In the genomic region with DNA sequence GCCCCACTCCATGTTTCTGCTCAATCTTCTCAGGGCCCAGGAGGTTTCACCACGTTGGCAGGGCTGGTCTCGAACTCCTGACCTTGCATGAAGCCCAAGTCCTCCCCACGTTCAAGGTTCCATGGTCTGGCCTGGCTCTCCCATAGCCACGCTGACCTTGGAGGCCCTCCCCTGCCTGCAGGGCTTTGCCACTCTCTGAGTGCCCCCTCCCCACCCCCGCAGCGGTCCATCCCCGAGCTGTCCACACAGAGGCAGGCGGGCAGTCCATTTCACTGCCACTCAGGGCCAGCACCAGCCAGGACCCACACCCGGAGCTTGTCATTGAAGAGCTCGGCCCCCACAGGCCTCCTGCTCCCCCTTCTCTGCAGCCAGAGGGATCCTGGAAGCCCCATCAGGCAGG, we compare ENCODE assay signal across 19 cellular contexts. TPM values are rescaled to one million over a fixed set of nuclear protein-coding genes. Genes with fewer than 3 reads are reported as not detected.
"Had no signal": no experiment of that assay in that cellular context is flagged by ENCODE, and none has a peak within 500 bp of the region (broad histone marks: within the 10 kb centered on the region; RNA-seq: fewer than 3 reads in every experiment).

No MANE protein-coding gene starts in this region.

- H3K4me1 Mint-ChIP-seq: natural killer cell had no signal

- H3K4me3 ChIP-seq: dorsolateral prefrontal cortex, esophagus muscularis mucosa, gastrocnemius medialis, heart right ventricle, ovary, right atrium auricular region, sigmoid colon, skin epidermis, uterus had no signal

- H3K9me3 Mint-ChIP-seq: natural killer cell had no signal

- H3K27ac ChIP-seq: dorsolateral prefrontal cortex, esophagus muscularis mucosa, gastrocnemius medialis, heart right ventricle, ovary, right atrium auricular region, sigmoid colon, skin epidermis, uterus had no signal

- H3K27me3 ChIP-seq: gastrocnemius medialis, ovary, right atrium auricular region, uterus had no signal

- H3K36me3 ChIP-seq: esophagus muscularis mucosa, gastrocnemius medialis, heart right ventricle, ovary, right atrium auricular region, sigmoid colon, uterus had no signal

- H3K4me1 ChIP-seq: esophagus muscularis mucosa, gastrocnemius medialis, heart right ventricle, right atrium auricular region, sigmoid colon, uterus had no signal

- H3K4me3 Mint-ChIP-seq: natural killer cell had no signal

- H3K27ac Mint-ChIP-seq: natural killer cell had no signal

- H3K9me3 ChIP-seq: gastrocnemius medialis, heart right ventricle, ovary, right atrium auricular region, sigmoid colon, uterus had no signal

- DNase-seq: cortex of kidney; dorsolateral prefrontal cortex; effector CD8-positive, alpha-beta T cell; gastrocnemius medialis; heart right ventricle; hypothalamus; kidney glomerular epithelial cell; mammary epithelial cell; natural killer cell; ovary; sigmoid colon; stimulated activated CD4-positive, alpha-beta T cell treated with anti-CD3 and anti-CD28 coated beads, Interleukin-2, amount 100 ng/mL, for 48 hours; stimulated activated naive CD4-positive, alpha-beta T cell treated with Interleukin-2 at 50 U/mL for 16 hours; trophoblast cell; uterus had no signal

- H3K36me3 Mint-ChIP-seq: natural killer cell had no signal

- ATAC-seq: gastrocnemius medialis, left lobe of liver had no signal

RNA-seq across cellular contexts. Expression of a gene that starts 30.7 kb away (rescaled TPM):
- total RNA-seq: gastrocnemius medialis had no signal
